32 cellular contexts compared by ENCODE assay signal in the genomic region with DNA sequence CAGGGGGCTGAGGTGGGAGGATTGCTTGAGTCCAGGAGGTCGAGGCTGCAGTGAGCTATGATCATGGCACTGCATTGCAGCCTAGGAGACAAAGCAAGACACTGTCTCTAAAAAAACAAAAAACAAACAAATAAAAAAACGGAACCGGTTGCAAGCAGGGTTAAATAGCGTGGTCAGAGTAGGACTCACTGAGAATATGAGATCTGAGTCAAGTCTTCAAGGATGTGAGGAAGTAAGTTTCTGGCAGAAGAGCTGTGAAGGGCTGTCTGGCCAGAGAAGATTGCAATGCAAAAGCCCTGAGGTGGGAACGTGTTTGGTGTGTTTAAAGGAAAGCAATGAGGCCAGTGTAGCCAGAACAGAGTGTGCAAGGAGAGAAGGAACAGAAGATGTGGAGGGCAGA. TPM values are rescaled to one million over a fixed set of nuclear protein-coding genes. Genes with fewer than 3 reads are reported as not detected.
"Had no signal": no experiment of that assay in that cellular context is flagged by ENCODE, and none has a peak within 500 bp of the region (broad histone marks: within the 10 kb centered on the region; RNA-seq: fewer than 3 reads in every experiment).

No MANE protein-coding gene starts in this region.

- H2AFZ ChIP-seq: hepatocyte, neural progenitor cell had no signal

- H3K9me3 ChIP-seq: adrenal gland, ascending aorta, lower lobe of right lung, thoracic aorta, vagina had no signal

- FAIRE-seq: colon, endothelial cell of umbilical vein, frontal cortex had no signal

- H3K4me1 Mint-ChIP-seq: immature natural killer cell; naive thymus-derived CD8-positive, alpha-beta T cell; neural progenitor cell had no signal

- H3K27ac ChIP-seq: adrenal gland, ascending aorta, hepatocyte, lower lobe of right lung, neural progenitor cell, thoracic aorta, vagina, WERI-Rb-1 had no signal

- DNase-seq: activated CD4-positive, alpha-beta T cell treated with anti-CD3 and anti-CD28 coated beads, Interleukin-2, amount 50 U/mL, for 4 hours; activated CD8-positive, alpha-beta memory T cell treated with anti-CD3 and anti-CD28 coated beads for 24 hours; activated CD8-positive, alpha-beta memory T cell treated with anti-CD3 and anti-CD28 coated beads, Interleukin-2, amount 50 U/mL, for 4 hours; activated naive CD4-positive, alpha-beta T cell; activated T-cell treated with anti-CD3 and anti-CD28 coated beads, Interleukin-2, amount 50 U/mL, for 24 hours; adrenal gland; central memory CD4-positive, alpha-beta T cell; effector memory CD8-positive, alpha-beta T cell; glutamatergic neuron; immature natural killer cell; lower lobe of right lung; naive thymus-derived CD8-positive, alpha-beta T cell; stimulated activated CD4-positive, alpha-beta T cell treated with anti-CD3 and anti-CD28 coated beads, Interleukin-4, amount 100 ng/mL, for 1 hour; stimulated activated naive CD4-positive, alpha-beta T cell treated with Interleukin-2 at 50 U/mL for 16 hours; T1000; WERI-Rb-1 had no signal

- H3K4me3 Mint-ChIP-seq: activated naive CD8-positive, alpha-beta T cell; activated T-cell treated with anti-CD3 and anti-CD28 coated beads, Interleukin-2, amount 50 U/mL, for 24 hours; effector memory CD8-positive, alpha-beta T cell; immature natural killer cell; naive thymus-derived CD8-positive, alpha-beta T cell; neural progenitor cell; type B pancreatic cell had no signal

- H3K36me3 ChIP-seq: adrenal gland, ascending aorta, lower lobe of right lung, neural progenitor cell, thoracic aorta, vagina, WERI-Rb-1 had no signal

- H3K9ac ChIP-seq: neural progenitor cell had no signal

- H3K27me3 ChIP-seq: adrenal gland, ascending aorta, neural progenitor cell, vagina had no signal

- H3K4me3 ChIP-seq: adrenal gland, ascending aorta, hepatocyte, lower lobe of right lung, neural progenitor cell, thoracic aorta, vagina had no signal

- H3K9me3 Mint-ChIP-seq: activated T-cell treated with anti-CD3 and anti-CD28 coated beads, Interleukin-2, amount 50 U/mL, for 24 hours; activated T-helper 2 cell treated with anti-CD3 and anti-CD28 coated beads, Interferon-gamma antibody, Interleukin-2, Interleukin-4, amounts not matched to agents 10 μg/mL and 5 μg/mL and 100 μg/mL, durations not matched to agents 14 hours and 24 hours and 36 hours; effector memory CD8-positive, alpha-beta T cell; immature natural killer cell; naive thymus-derived CD8-positive, alpha-beta T cell; neural progenitor cell; type B pancreatic cell had no signal

- H3K79me2 ChIP-seq: hepatocyte had no signal

- H3K4me2 ChIP-seq: hepatocyte, neural progenitor cell had no signal

- H3K4me1 ChIP-seq: adrenal gland, ascending aorta, lower lobe of right lung, neural progenitor cell, vagina had no signal

- H3K27ac Mint-ChIP-seq: activated naive CD8-positive, alpha-beta T cell; activated T-cell treated with anti-CD3 and anti-CD28 coated beads, Interleukin-2, amount 50 U/mL, for 24 hours; activated T-helper 2 cell treated with anti-CD3 and anti-CD28 coated beads, Interferon-gamma antibody, Interleukin-2, Interleukin-4, amounts not matched to agents 10 μg/mL and 5 μg/mL and 100 μg/mL, durations not matched to agents 14 hours and 24 hours and 36 hours; effector memory CD8-positive, alpha-beta T cell; immature natural killer cell; naive thymus-derived CD8-positive, alpha-beta T cell; neural progenitor cell; type B pancreatic cell had no signal

- H3K27me3 Mint-ChIP-seq: activated naive CD8-positive, alpha-beta T cell had no signal

- H3K36me3 Mint-ChIP-seq: activated naive CD8-positive, alpha-beta T cell; immature natural killer cell; naive thymus-derived CD8-positive, alpha-beta T cell; neural progenitor cell; type B pancreatic cell had no signal

RNA-seq across cellular contexts. Expression of a gene that starts 6.2 kb away (rescaled TPM):
- total RNA-seq: activated T-helper 2 cell treated with anti-CD3 and anti-CD28 coated beads, Interferon-gamma antibody, Interleukin-2, Interleukin-4, amounts not matched to agents 10 μg/mL and 5 μg/mL and 100 μg/mL, durations not matched to agents 14 hours and 24 hours and 36 hours; ascending aorta; dermis microvascular lymphatic vessel endothelial cell; endothelial cell of umbilical vein; esophagus mucosa; frontal cortex; kidney epithelial cell; lower lobe of right lung; naive thymus-derived CD8-positive, alpha-beta T cell; omental fat pad; renal cortical epithelial cell; thoracic aorta; vagina had no signal
- polyA plus RNA-seq: endothelial cell of umbilical vein; immature natural killer cell; naive thymus-derived CD8-positive, alpha-beta T cell had no signal

RNA-seq across cellular contexts. Expression of a gene that starts 55.8 kb away (rescaled TPM):
- polyA plus RNA-seq: immature natural killer cell had no signal
